Comparison of ENCODE assay signal across 8 cellular contexts in genomic region chr2:161418715-161419337, GRCh38. TPM values are rescaled to one million over a fixed set of nuclear protein-coding genes. Genes with fewer than 3 reads are reported as not detected.
DNase-seq lines count a peak whose midpoint lies in the region; ATAC-seq, FAIRE-seq and TF ChIP-seq lines count a peak whose summit lies in the region.

No MANE protein-coding gene starts in this region.

- POLR2A ChIA-PET in activated CD4-positive, alpha-beta memory T cell treated with anti-CD3 and anti-CD28 coated beads for 36 hours (lab: Charles Lee), result no interaction called here

- peak overlapping the region; percentile 63 for H3K4me3 Mint-ChIP-seq in activated CD4-positive, alpha-beta memory T cell treated with anti-CD3 and anti-CD28 coated beads for 36 hours

- intact Hi-C loops in activated CD4-positive, alpha-beta memory T cell treated with anti-CD3 and anti-CD28 coated beads for 36 hours (cut with micrococcal nuclease), result loop anchor here (5.0 kb wide), 2 partner anchors 112 to 182 kb away; partner anchors contain the start of gene PSMD14

- no peaks in the 10 kb centered on the region for H3K9me3 Mint-ChIP-seq in activated CD4-positive, alpha-beta memory T cell treated with anti-CD3 and anti-CD28 coated beads for 36 hours

- DNase-seq in AG10803 (ENCODE audit: low read depth) (peak; percentile 16), GM12891 (ENCODE audit: insufficient read length, low spot score) (no peak), iPS-NIHi7 (ENCODE audit: extremely low spot score) (peak; percentile 56), midbrain (lab: John Stamatoyannopoulos, UW) (no peak), T-helper 9 cell (no peak), SKM-1 (lab: John Stamatoyannopoulos, UW; ENCODE audit: unreplicated experiment) (no peak)
- peak; percentile 24 for DNase-seq in activated CD4-positive, alpha-beta memory T cell treated with anti-CD3 and anti-CD28 coated beads for 36 hours

- H3K4me3 ChIP-seq in AG10803 (ENCODE audit: low read length), result peak overlapping the region; percentile 17; the same call in 1 of the 2 replicates

- peak; percentile 58 for FAIRE-seq in GM12891 (lab: Jason Lieb, UNC)

- TF ChIP-seq CTCF in AG10803 (conservative IDR thresholded peaks at IDR 0.05; ENCODE audit: low read length), result no peak

- no peaks in the 10 kb centered on the region for H3K36me3 Mint-ChIP-seq in activated CD4-positive, alpha-beta memory T cell treated with anti-CD3 and anti-CD28 coated beads for 36 hours

- no peak for ATAC-seq in GM18858 (IDR thresholded peaks at IDR 0.05; ENCODE audit: unreplicated experiment)

- CTCF ChIA-PET in activated CD4-positive, alpha-beta memory T cell treated with anti-CD3 and anti-CD28 coated beads for 36 hours (lab: Charles Lee), result no interaction called here

- H3K27me3 Mint-ChIP-seq in activated CD4-positive, alpha-beta memory T cell treated with anti-CD3 and anti-CD28 coated beads for 36 hours, result peaks cover 82% of the 10 kb centered on the region

- H3K4me1 Mint-ChIP-seq in activated CD4-positive, alpha-beta memory T cell treated with anti-CD3 and anti-CD28 coated beads for 36 hours (ENCODE audit: low read depth), result peaks cover 51% of the 10 kb centered on the region

- H3K27ac Mint-ChIP-seq in activated CD4-positive, alpha-beta memory T cell treated with anti-CD3 and anti-CD28 coated beads for 36 hours, result no peak overlapping the region

- no peak for TF ChIP-seq POLR2A in GM12891 (IDR thresholded peaks at IDR 0.05; ENCODE audit: low read depth, low read length)

TF ChIP-seq in GM12891, 5 proteins besides CTCF, POLR2A, EP300 and RAD21:
- no peak for TF ChIP-seq POU2F2 (IDR thresholded peaks at IDR 0.05; ENCODE audit: low read depth, low read length)
- no peak for TF ChIP-seq SPI1 (IDR thresholded peaks at IDR 0.05; ENCODE audit: low read depth, low read length)
- no peak for TF ChIP-seq TAF1 (IDR thresholded peaks at IDR 0.05; ENCODE audit: low read depth, low read length)
- no peak for TF ChIP-seq PAX5 (IDR thresholded peaks at IDR 0.05; ENCODE audit: insufficient read depth, low read length, severe bottlenecking)
- no peak for TF ChIP-seq POLR2AphosphoS5 (IDR thresholded peaks at IDR 0.05; ENCODE audit: low read depth, low read length)

RNA-seq across cellular contexts. Expression of gene TBR1, which starts 2.7 kb away (rescaled TPM):
- polyA plus RNA-seq in GM12891 (2012; ENCODE audit: low read depth, missing spikeins), result not detected
- total RNA-seq in activated CD4-positive, alpha-beta memory T cell treated with anti-CD3 and anti-CD28 coated beads for 36 hours, result not detected

Comparison
In these comparisons a context has a peak if more than half of its experiments do, and no peak if none do; other contexts are left out.
1. DNase-seq: peak in AG10803 (single experiment), activated CD4-positive, alpha-beta memory T cell treated with anti-CD3 and anti-CD28 coated beads for 36 hours (single experiment) and iPS-NIHi7 (single experiment); none in GM12891 (single experiment), midbrain (single experiment), T-helper 9 cell (single experiment) and SKM-1 (single experiment).